ENCODE assay signal across 1 cellular context in genomic region chr3:157531771-157532170, GRCh38.
A peak's percentile ranks its signal among the peaks of the same experiment; 100 is the strongest.
TF ChIP-seq lines count a peak whose summit lies in the region.

No MANE protein-coding gene starts in this region.

TF ChIP-seq in endothelial cell of umbilical vein, 7 proteins besides CTCF, POLR2A, EP300 and RAD21:
- TF ChIP-seq JUN (IDR thresholded peaks at IDR 0.05; ENCODE audit: borderline replicate concordance, insufficient read depth, insufficient read length, low read depth) (no peak), FOS (IDR thresholded peaks at IDR 0.05; ENCODE audit: borderline replicate concordance, insufficient read depth, low read length) (peak; percentile 18), MYC (IDR thresholded peaks at IDR 0.05; ENCODE audit: low read depth, low read length) (no peak), MAX (IDR thresholded peaks at IDR 0.05; ENCODE audit: insufficient read depth, insufficient read length) (no peak)
